In genomic region chr2:222891890-222892289, GRCh38 we compare ENCODE assay signal across 16 cellular contexts. TPM values are rescaled to one million over a fixed set of nuclear protein-coding genes. Genes with fewer than 3 reads are reported as not detected.
A peak's percentile ranks its signal among the peaks of the same experiment; 100 is the strongest.
DNase-seq lines count a peak whose midpoint lies in the region; ATAC-seq, FAIRE-seq and TF ChIP-seq lines count a peak whose summit lies in the region.
"Had no signal": no experiment of that assay in that cellular context is flagged by ENCODE, and none has a peak within 500 bp of the region (broad histone marks: within the 10 kb centered on the region; RNA-seq: fewer than 3 reads in every experiment).

No MANE protein-coding gene starts in this region.

- FAIRE-seq in HepG2 (lab: Jason Lieb, UNC) = no peak
- FAIRE-seq: HTR-8/SVneo had no signal

- no peak for DNase-seq in HL-60 (ENCODE audit: low read depth in 1 of 2, low spot score in 1 of 2)
- peak; percentile 37 for DNase-seq in astrocyte of the spinal cord (ENCODE audit: low read depth, low spot score)
- no peak for DNase-seq in HepG2 (ENCODE audit: low spot score)
- DNase-seq in spleen = no peak
- no peak for DNase-seq in ACHN
- DNase-seq in mucosa of descending colon = no peak
- no peak for DNase-seq in DMS79 treated with DMSO at 0.1 percent for 48 hours (lab: John Stamatoyannopoulos, UW)
- DNase-seq: activated CD4-positive, alpha-beta T cell treated with anti-CD3 and anti-CD28 coated beads, Interleukin-2, amount 10 ng/mL, durations not matched to agents 24 days and 14 days; amniotic stem cell; GDM1; immature natural killer cell; NCI-H2081 treated with DMSO at 0.1 percent for 48 hours; SHP77; T-helper 9 cell had no signal

- no peak overlapping the region for H2AFZ ChIP-seq in HepG2 (ENCODE audit: low read length)

- H3K27me3 ChIP-seq in HL-60 (ENCODE audit: insufficient read depth, poor library complexity, severe bottlenecking) (no peaks in the 10 kb centered on the region), HepG2 (ENCODE audit: control insufficient read depth in 1 of 2, insufficient read depth in 2 of 2, low read length in 2 of 2) (no peaks in the 10 kb centered on the region), spleen (replicated peaks in 1 of 7) (no peaks in the 10 kb centered on the region)
- H3K27me3 ChIP-seq: gastroesophageal sphincter had no signal

- H3K79me2 ChIP-seq in HepG2 (ENCODE audit: insufficient read depth, low read length) = peaks cover 85% of the 10 kb centered on the region

- no peak for TF ChIP-seq RAD21 in HepG2 (CRISPR knock-in tag; IDR thresholded peaks at IDR 0.05)

- no peak for ATAC-seq in HepG2
- no peak for ATAC-seq in mucosa of descending colon

- H3K27ac ChIP-seq in HL-60 (replicated peaks) (peak overlapping the region; percentile 45), HepG2 (ENCODE audit: extremely low read length, insufficient read depth, low read length) (peak overlapping the region; percentile 18), spleen (peak overlapping the region in 7 of 8 donors; percentile 59 to 74 (median 65))

- no peak overlapping the region for H3K4me3 ChIP-seq in HL-60 (replicated peaks; ENCODE audit: insufficient read depth, low read length)
- H3K4me3 ChIP-seq in astrocyte of the spinal cord (ENCODE audit: low read depth, low read length) = no peak overlapping the region
- no peak overlapping the region for H3K4me3 ChIP-seq in HepG2 (replicated peaks in 1 of 3; ENCODE audit: insufficient read depth in 1 of 3, low read depth in 2 of 3, low read length in 3 of 3)
- H3K4me3 ChIP-seq in spleen = peak overlapping the region in 1 of 8 donors; percentile 23
- no peak overlapping the region for H3K4me3 ChIP-seq in mucosa of descending colon
- H3K4me3 ChIP-seq: gastroesophageal sphincter had no signal

- WGBS in HepG2 (ENCODE audit: low lambda C conversion rate) = 95% methylated on average over 4 of the region's 4 CpGs
- 63 to 72% (median 66%) methylated on average over 4 of the region's 4 CpGs for WGBS in spleen, 5 donors

- POLR2A ChIA-PET in HepG2 (lab: Yijun Ruan, JAX) = no interaction called here

- BruUV-seq in HepG2 (replicated peaks; lab: Mats Ljungman, UMichigan) = no TSS peak

- H3K9ac ChIP-seq in HepG2 (ENCODE audit: insufficient read depth, low read depth, low read length) = no peak overlapping the region

- intact Hi-C loops in HepG2 (cut with micrococcal nuclease; ENCODE audit: unreplicated experiment) = no loop called here
- intact Hi-C loops in spleen (cut with DNase I; ENCODE audit: low total_unique reads) = no loop called here
- intact Hi-C loops in mucosa of descending colon (cut with DNase I, micrococcal nuclease) = no loop called here

- H3K4me1 ChIP-seq in HepG2 (ENCODE audit: insufficient read depth, low read length) (peaks cover 83% of the 10 kb centered on the region), spleen (peaks cover 10 to 54% (median 28%) of the 10 kb centered on the region in 6 donors), mucosa of descending colon (ENCODE audit: low read depth) (no peaks in the 10 kb centered on the region)

- CTCF ChIA-PET in HepG2 (lab: Yijun Ruan, JAX; ENCODE audit: low intra/inter-chr PET ratio, low total read pairs) = interaction anchor here (1.1 kb wide), 1 partner anchor 26 kb away, joined by 4 read pairs; no protein-coding TSS in a partner anchor

- H3K9me3 ChIP-seq in HepG2 (ENCODE audit: low read length) (no peaks in the 10 kb centered on the region), spleen (no peaks in the 10 kb centered on the region), mucosa of descending colon (no peaks in the 10 kb centered on the region)
- H3K9me3 ChIP-seq: gastroesophageal sphincter had no signal

- in situ Hi-C loops in astrocyte of the spinal cord (cut with HindIII; ENCODE audit: low sequenced_read_pairs) = no loop called here
- in situ Hi-C loops in HepG2 (cut with HindIII; ENCODE audit: extremely low pct_ligation_motif_present, low pct_unique_long_range_greater_than_20kb) = no loop called here
- in situ Hi-C loops in ACHN (cut with HindIII; ENCODE audit: low pct_ligation_motif_present, low pct_unique_long_range_greater_than_20kb, low sequenced_read_pairs) = no loop called here

- no peak overlapping the region for H3K4me2 ChIP-seq in HepG2 (ENCODE audit: low read depth, low read length)

- peaks cover 4 to 31% of the 10 kb centered on the region in 2 experiments for H3K36me3 ChIP-seq in HepG2 (replicated peaks in 1 of 2; ENCODE audit: control insufficient read depth in 1 of 2, insufficient read depth in 2 of 2, low read length in 2 of 2)
- H3K36me3 ChIP-seq in spleen = peaks cover 0 to 5% (median 0%) of the 10 kb centered on the region in 6 donors
- no peaks in the 10 kb centered on the region for H3K36me3 ChIP-seq in mucosa of descending colon (ENCODE audit: low read depth)
- H3K36me3 ChIP-seq: gastroesophageal sphincter had no signal

- no peak for TF ChIP-seq POLR2A in HepG2 (IDR thresholded peaks at IDR 0.05; ENCODE audit: insufficient read depth in 1 of 2, low read depth in 2 of 2, low read length in 2 of 2)
- TF ChIP-seq POLR2A in spleen (IDR thresholded peaks at IDR 0.05) = no peak

- TF ChIP-seq CTCF in HL-60 (IDR thresholded peaks at IDR 0.05; ENCODE audit: insufficient read depth, low read length) (no peak), astrocyte of the spinal cord (IDR thresholded peaks at IDR 0.05; ENCODE audit: low read depth, low read length) (no peak), HepG2 (CRISPR knock-in tag; IDR thresholded peaks at IDR 0.05) (no peak), spleen (IDR thresholded peaks at IDR 0.05 in 8 of 11, conservative IDR thresholded peaks at IDR 0.05 in 3 of 11) (no peak), mucosa of descending colon (IDR thresholded peaks at IDR 0.05) (no peak)

- TF ChIP-seq EP300 in HepG2 (IDR thresholded peaks at IDR 0.05; ENCODE audit: low read depth in 2 of 2, low read length in 2 of 2) (no peak), HepG2 (CRISPR knock-in tag; IDR thresholded peaks at IDR 0.05; ENCODE audit: borderline replicate concordance) (no peak)

- H4K20me1 ChIP-seq in HepG2 (ENCODE audit: insufficient read depth, low read length) = peaks cover 85% of the 10 kb centered on the region

TF ChIP-seq in HepG2, 621 proteins besides CTCF, POLR2A, EP300 and RAD21:
- TF ChIP-seq ZBTB33 (CRISPR knock-in tag; IDR thresholded peaks at IDR 0.05) (no peak), RBM22 (optimal IDR thresholded peaks at IDR 0.05; ENCODE audit: low read length) (peak; percentile 29)

RNA-seq across cellular contexts. Expression of gene ACSL3, which starts 31.1 kb away (rescaled TPM):
- total RNA-seq in HepG2 (2016; rRNA removed; fragmentation: Illumina TruSeq; extraction: Trizol) (168 and 305 TPM in 2 replicates), spleen (10 to 100 TPM; 34.5 to 50.2 (median 45.3) TPM), mucosa of descending colon (100 to 1,000 TPM in 1 of 3 donors, 10 to 100 TPM in 2; 77.2 to 108 (median 93.0) TPM)
- total RNA-seq in HepG2 (2016; cell fraction: cytosol; rRNA removed; fragmentation: Illumina TruSeq; extraction: Trizol; ENCODE audit: low read depth) = 76.3 and 94.9 TPM in 2 replicates
- 169 and 295 TPM in 2 replicates for total RNA-seq in HepG2 (2016; cell fraction: insoluble cytoplasmic fraction; rRNA removed; fragmentation: Illumina TruSeq; extraction: Trizol)
- 55.2 and 64.8 TPM in 2 replicates for total RNA-seq in HepG2 (2016; cell fraction: membrane; rRNA removed; fragmentation: Illumina TruSeq; extraction: Trizol)
- 307 and 341 TPM in 2 replicates for total RNA-seq in HepG2 (2016; cell fraction: nucleus; rRNA removed; fragmentation: Illumina TruSeq; extraction: Trizol)
- polyA plus RNA-seq in HepG2 (2011; rRNA removed) (365 and 432 TPM in 2 replicates), spleen (1 to 10 TPM; 7.5 to 9.8 (median 9.7) TPM)
- polyA plus RNA-seq in HepG2 (2011; cell fraction: cytosol; rRNA removed) = 235 and 319 TPM in 2 replicates
- 101 and 136 TPM in 2 replicates for polyA plus RNA-seq in HepG2 (2011; cell fraction: nucleus; rRNA removed)
- 299 and 342 TPM in 2 replicates for polyA plus RNA-seq in HepG2 (2012)
- polyA plus RNA-seq in HepG2 (2016; cell fraction: cytosol; fragmentation: Illumina TruSeq; extraction: Trizol; ENCODE audit: low read depth) = 9.3 and 12.3 TPM in 2 replicates
- 107 and 108 TPM in 2 replicates for polyA plus RNA-seq in HepG2 (2016; cell fraction: insoluble cytoplasmic fraction; fragmentation: Illumina TruSeq; extraction: Trizol; ENCODE audit: low read depth)
- polyA plus RNA-seq in HepG2 (2016; cell fraction: membrane; fragmentation: Illumina TruSeq; extraction: Trizol; ENCODE audit: low read depth) = 14.4 and 18.9 TPM in 2 replicates
- polyA plus RNA-seq in HepG2 (2016; cell fraction: nucleus; fragmentation: Illumina TruSeq; extraction: Trizol; ENCODE audit: insufficient read depth, low read depth) = 272 TPM in 2 replicates
- 80.5 and 445 TPM in 2 replicates for polyA minus RNA-seq in HepG2 (2011; rRNA and poly(A)+ RNA removed; ENCODE audit: low replicate concordance)
- polyA minus RNA-seq in HepG2 (2011; cell fraction: cytosol; rRNA and poly(A)+ RNA removed) = 370 and 593 TPM in 2 replicates
- polyA minus RNA-seq in HepG2 (2011; cell fraction: nucleus; rRNA and poly(A)+ RNA removed) = 667 and 745 TPM in 2 replicates
